1 cellular context compared by ENCODE assay signal in the genomic region with DNA sequence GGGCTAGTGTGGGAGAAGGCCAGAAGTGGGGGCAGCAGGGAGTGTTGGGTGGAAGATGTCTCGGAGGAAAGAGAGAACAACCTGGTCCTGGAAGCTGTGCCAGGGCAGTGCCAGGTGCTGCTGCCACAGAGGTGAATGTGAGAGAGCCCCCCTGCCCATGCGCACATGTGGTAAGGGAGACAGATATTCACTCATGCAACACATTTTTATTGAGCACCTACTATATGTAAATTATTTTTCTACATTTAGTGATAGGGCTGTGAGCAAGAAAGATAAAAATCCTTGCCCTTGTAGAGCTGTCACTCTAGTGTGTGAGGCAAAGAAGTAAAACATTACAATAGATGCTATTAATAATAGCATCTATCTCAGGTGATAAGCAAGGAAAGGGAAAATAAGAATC.
TF ChIP-seq lines count a peak whose summit lies in the region.

No MANE protein-coding gene starts in this region.

TF ChIP-seq in HepG2, 621 proteins besides CTCF, POLR2A, EP300 and RAD21:
- TF ChIP-seq ZNF3 (CRISPR knock-in tag; IDR thresholded peaks at IDR 0.05), result peak; percentile 68; the same call in 1 of the 2 replicates
- no peak for TF ChIP-seq ELF1 (CRISPR knock-in tag; IDR thresholded peaks at IDR 0.05)
- TF ChIP-seq DMAP1 (CRISPR knock-in tag; IDR thresholded peaks at IDR 0.05), result no peak
- TF ChIP-seq, protein P1, sequence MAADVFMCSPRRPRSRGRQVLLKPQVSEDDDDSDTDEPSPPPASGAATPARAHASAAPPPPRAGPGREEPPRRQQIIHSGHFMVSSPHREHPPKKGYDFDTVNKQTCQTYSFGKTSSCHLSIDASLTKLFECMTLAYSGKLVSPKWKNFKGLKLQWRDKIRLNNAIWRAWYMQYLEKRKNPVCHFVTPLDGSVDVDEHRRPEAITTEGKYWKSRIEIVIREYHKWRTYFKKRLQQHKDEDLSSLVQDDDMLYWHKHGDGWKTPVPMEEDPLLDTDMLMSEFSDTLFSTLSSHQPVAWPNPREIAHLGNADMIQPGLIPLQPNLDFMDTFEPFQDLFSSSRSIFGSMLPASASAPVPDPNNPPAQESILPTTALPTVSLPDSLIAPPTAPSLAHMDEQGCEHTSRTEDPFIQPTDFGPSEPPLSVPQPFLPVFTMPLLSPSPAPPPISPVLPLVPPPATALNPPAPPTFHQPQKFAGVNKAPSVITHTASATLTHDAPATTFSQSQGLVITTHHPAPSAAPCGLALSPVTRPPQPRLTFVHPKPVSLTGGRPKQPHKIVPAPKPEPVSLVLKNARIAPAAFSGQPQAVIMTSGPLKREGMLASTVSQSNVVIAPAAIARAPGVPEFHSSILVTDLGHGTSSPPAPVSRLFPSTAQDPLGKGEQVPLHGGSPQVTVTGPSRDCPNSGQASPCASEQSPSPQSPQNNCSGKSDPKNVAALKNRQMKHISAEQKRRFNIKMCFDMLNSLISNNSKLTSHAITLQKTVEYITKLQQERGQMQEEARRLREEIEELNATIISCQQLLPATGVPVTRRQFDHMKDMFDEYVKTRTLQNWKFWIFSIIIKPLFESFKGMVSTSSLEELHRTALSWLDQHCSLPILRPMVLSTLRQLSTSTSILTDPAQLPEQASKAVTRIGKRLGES (CRISPR knock-in tag; IDR thresholded peaks at IDR 0.05; ENCODE audit: borderline replicate concordance), result no peak
- TF ChIP-seq KMT2B (CRISPR knock-in tag; IDR thresholded peaks at IDR 0.05), result no peak
